ENCODE assay signal across 1 cellular context in the genomic region with DNA sequence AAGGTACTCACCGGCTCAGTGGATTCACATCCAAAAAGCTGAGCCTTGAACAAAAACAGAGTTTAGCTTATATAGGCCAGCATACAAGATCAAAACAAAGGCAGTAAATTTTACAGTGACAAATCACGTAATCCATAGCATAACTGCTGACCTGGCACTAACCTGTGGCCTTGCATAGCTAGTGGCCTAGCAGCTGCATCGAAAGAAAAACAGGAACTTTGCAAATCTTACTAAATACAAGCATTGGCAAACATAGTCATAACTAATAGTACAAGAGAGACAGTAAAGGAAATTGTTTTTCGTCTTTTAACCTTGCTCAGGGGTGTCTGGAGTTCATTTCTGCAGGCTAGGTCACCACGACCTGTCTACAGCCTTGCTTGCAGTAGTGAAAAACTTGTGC.
A peak's percentile ranks its signal among the peaks of the same experiment; 100 is the strongest.
TF ChIP-seq lines count a peak whose summit lies in the region.

No MANE protein-coding gene starts in this region.

TF ChIP-seq in GM12878, 131 proteins besides CTCF, POLR2A, EP300 and RAD21 (continued from another document):
- 0 out of 2 replicates have a peak, but pooled peaks have one; percentile 12 for TF ChIP-seq CREM (IDR thresholded peaks at IDR 0.05; ENCODE audit: low read depth)
TF ChIP-seq in GM12878: peak in this region for 1.
